1 cellular context compared by ENCODE assay signal in genomic region chr6:162181741-162182401, GRCh38.
A peak's percentile ranks its signal among the peaks of the same experiment; 100 is the strongest.
TF ChIP-seq lines count a peak whose summit lies in the region.

No MANE protein-coding gene starts in this region.

TF ChIP-seq in endothelial cell of umbilical vein, 7 proteins besides CTCF, POLR2A, EP300 and RAD21 (continued from another document):
- peak; percentile 66 for TF ChIP-seq GATA2 (IDR thresholded peaks at IDR 0.05; ENCODE audit: insufficient read depth, insufficient read length, low read depth, low read length)
